In genomic region chr10:102154466-102155116, GRCh38 we compare ENCODE assay signal across 15 cellular contexts. TPM values are rescaled to one million over a fixed set of nuclear protein-coding genes. Genes with fewer than 3 reads are reported as not detected.
A peak's percentile ranks its signal among the peaks of the same experiment; 100 is the strongest.
DNase-seq lines count a peak whose midpoint lies in the region; ATAC-seq and TF ChIP-seq lines count a peak whose summit lies in the region.
"Had no signal": no experiment of that assay in that cellular context is flagged by ENCODE, and none has a peak within 500 bp of the region (broad histone marks: within the 10 kb centered on the region; RNA-seq: fewer than 3 reads in every experiment).

No MANE protein-coding gene starts in this region.

- no peak overlapping the region for H3K27ac ChIP-seq in breast epithelium
- no peak overlapping the region for H3K27ac ChIP-seq in SU-DHL-6 (ENCODE audit: low read depth, low read length)
- no peak overlapping the region for H3K27ac ChIP-seq in endodermal cell (ENCODE audit: low read depth, low read length)
- H3K27ac ChIP-seq in mesendoderm (ENCODE audit: low read depth, low read length): no peak overlapping the region
- H3K27ac ChIP-seq: WERI-Rb-1 had no signal

- WGBS in endodermal cell (ENCODE audit: insufficient coverage in 1 of 2, insufficient read length in 1 of 2), 2 experiments: 96 to 100% methylated on average over 3 to 8 of the region's 11 CpGs
- WGBS in mesendoderm (ENCODE audit: extremely low coverage, insufficient coverage, low lambda C conversion rate): no CpG with 5 or more reads among the region's 11 CpGs

- TF ChIP-seq POLR2A in breast epithelium (IDR thresholded peaks at IDR 0.05): no peak

- DNase-seq in MCF 10A (ENCODE audit: unreplicated experiment): no peak
- DNase-seq in breast epithelium (ENCODE audit: low spot score in 2 of 2): no peak
- no peak for DNase-seq in endodermal cell
- DNase-seq in stimulated activated naive CD8-positive, alpha-beta T cell treated with anti-CD3 and anti-CD28 coated beads, Interleukin-15, amount 100 ng/mL, for 72 hours: no peak
- DNase-seq in 8988T: no peak
- no peak for DNase-seq in GM13976 (ENCODE audit: low spot score)
- DNase-seq in mesendoderm: no peak
- DNase-seq: activated effector memory CD4-positive, alpha-beta T cell treated with anti-CD3 and anti-CD28 coated beads, Interleukin-2, amount 50 U/mL, for 16 hours; AML-193; NCI-H1417 treated with DMSO at 0.1 percent for 48 hours; NCI-H748 treated with DMSO at 0.1 percent for 48 hours; SIG-M5; stimulated activated CD4-positive, alpha-beta T cell treated with anti-CD3 and anti-CD28 coated beads, Interleukin-1b, Interleukin-23, amount 100 ng/mL, for 48 hours; WERI-Rb-1 had no signal

- no peak overlapping the region for H2BK15ac ChIP-seq in mesendoderm (replicated peaks; ENCODE audit: low read depth)

- no peaks in the 10 kb centered on the region for H3K4me1 ChIP-seq in breast epithelium
- peaks cover 3% of the 10 kb centered on the region for H3K4me1 ChIP-seq in endodermal cell (ENCODE audit: control insufficient read depth, insufficient read depth, low read length)
- H3K4me1 ChIP-seq in mesendoderm (ENCODE audit: control insufficient read depth, low read depth, low read length): peaks cover 4% of the 10 kb centered on the region

- ATAC-seq in stimulated activated naive CD8-positive, alpha-beta T cell treated with anti-CD3 and anti-CD28 coated beads, Interleukin-15, amount 100 ng/mL, for 72 hours: no peak

- BruUV-seq in MCF 10A (replicated peaks; lab: Mats Ljungman, UMichigan): no TSS peak

- H2AK5ac ChIP-seq in mesendoderm (ENCODE audit: low read length): no peak overlapping the region

- no peak overlapping the region for H2BK120ac ChIP-seq in mesendoderm (ENCODE audit: low read depth, low read length)

- no peak overlapping the region for H3K23ac ChIP-seq in mesendoderm (ENCODE audit: low read length)

- no peaks in the 10 kb centered on the region for H3K27me3 ChIP-seq in breast epithelium
- no peaks in the 10 kb centered on the region for H3K27me3 ChIP-seq in SU-DHL-6 (ENCODE audit: low read length)
- H3K27me3 ChIP-seq in endodermal cell (ENCODE audit: control insufficient read depth, insufficient read depth, low read length, poor library complexity, severe bottlenecking): no peaks in the 10 kb centered on the region
- no peaks in the 10 kb centered on the region for H3K27me3 ChIP-seq in mesendoderm (ENCODE audit: insufficient read depth, low read length, poor library complexity)

- TF ChIP-seq CTCF in MCF 10A (IDR thresholded peaks at IDR 0.05; ENCODE audit: unreplicated experiment) (no peak), breast epithelium (IDR thresholded peaks at IDR 0.05) (no peak), SU-DHL-6 (IDR thresholded peaks at IDR 0.05; ENCODE audit: insufficient read depth, low read length, poor library complexity, severe bottlenecking) (no peak), endodermal cell (conservative IDR thresholded peaks at IDR 0.05) (no peak), GM13976 (IDR thresholded peaks at IDR 0.05; ENCODE audit: borderline replicate concordance, control extremely low read depth, extremely low read depth, insufficient read depth, missing control alignments) (no peak)

- peaks cover 6% of the 10 kb centered on the region for H3K36me3 ChIP-seq in breast epithelium
- H3K36me3 ChIP-seq in SU-DHL-6 (ENCODE audit: low read length): peaks cover 37% of the 10 kb centered on the region
- peaks cover 54% of the 10 kb centered on the region for H3K36me3 ChIP-seq in endodermal cell (ENCODE audit: control insufficient read depth, insufficient read depth, low read length)
- peaks cover 16% of the 10 kb centered on the region for H3K36me3 ChIP-seq in mesendoderm (ENCODE audit: control insufficient read depth, insufficient read depth, low read length)

- H3K4me1 Mint-ChIP-seq in MCF 10A (ENCODE audit: insufficient read depth, unreplicated experiment) (peaks cover 14% of the 10 kb centered on the region), endodermal cell (peaks cover 13% of the 10 kb centered on the region)
- peaks cover 85% of the 10 kb centered on the region for H3K4me1 Mint-ChIP-seq in stimulated activated naive CD8-positive, alpha-beta T cell treated with anti-CD3 and anti-CD28 coated beads, Interleukin-15, amount 100 ng/mL, for 72 hours

- H3K9me2 ChIP-seq in SU-DHL-6 (replicated peaks; ENCODE audit: insufficient read depth, low read length): no peaks in the 10 kb centered on the region

- H3K9me3 Mint-ChIP-seq in MCF 10A (ENCODE audit: unreplicated experiment): no peaks in the 10 kb centered on the region
- no peaks in the 10 kb centered on the region for H3K9me3 Mint-ChIP-seq in endodermal cell
- H3K9me3 Mint-ChIP-seq in stimulated activated naive CD8-positive, alpha-beta T cell treated with anti-CD3 and anti-CD28 coated beads, Interleukin-15, amount 100 ng/mL, for 72 hours: no peaks in the 10 kb centered on the region

- H4K8ac ChIP-seq in mesendoderm (ENCODE audit: low read depth, low read length): no peak overlapping the region

- H3K9ac ChIP-seq in SU-DHL-6 (ENCODE audit: low read length) (0 out of 2 replicates have a peak overlapping the region, but pooled peaks have one; percentile 11), endodermal cell (ENCODE audit: extremely low read depth, low read length, poor library complexity, severe bottlenecking) (no peak overlapping the region), mesendoderm (ENCODE audit: low read length) (no peak overlapping the region)

- peaks cover 20% of the 10 kb centered on the region for H3F3A ChIP-seq in SU-DHL-6 (ENCODE audit: insufficient read depth)

- no peak overlapping the region for H3K27ac Mint-ChIP-seq in MCF 10A (ENCODE audit: low read depth, unreplicated experiment)
- peak overlapping the region; percentile 70 for H3K27ac Mint-ChIP-seq in endodermal cell
- H3K27ac Mint-ChIP-seq in stimulated activated naive CD8-positive, alpha-beta T cell treated with anti-CD3 and anti-CD28 coated beads, Interleukin-15, amount 100 ng/mL, for 72 hours: peak overlapping the region; percentile 84 to 94

- intact Hi-C loops in MCF 10A (cut with micrococcal nuclease): no loop called here
- intact Hi-C loops in breast epithelium (cut with DNase I; ENCODE audit: low total_unique reads): loop anchor here (10.0 kb wide), 1 partner anchor 250 kb away; no protein-coding TSS in a partner anchor

- no peak overlapping the region for H2AFZ ChIP-seq in SU-DHL-6 (ENCODE audit: low read depth, low read length, severe bottlenecking)

- H3K18ac ChIP-seq in mesendoderm (ENCODE audit: low read length): no peak overlapping the region

- no peak overlapping the region for H2BK5ac ChIP-seq in mesendoderm (ENCODE audit: low read length)

- H3K4me3 Mint-ChIP-seq in MCF 10A (ENCODE audit: unreplicated experiment) (peak overlapping the region; percentile 75), endodermal cell (no peak overlapping the region)
- H3K4me3 Mint-ChIP-seq in stimulated activated naive CD8-positive, alpha-beta T cell treated with anti-CD3 and anti-CD28 coated beads, Interleukin-15, amount 100 ng/mL, for 72 hours: peak overlapping the region; percentile 66 to 91

- H3K36me3 Mint-ChIP-seq in MCF 10A (ENCODE audit: insufficient read depth, unreplicated experiment) (peaks cover 66% of the 10 kb centered on the region), endodermal cell (ENCODE audit: low read depth) (peaks cover 61% of the 10 kb centered on the region)

- H3K27me3 Mint-ChIP-seq in MCF 10A (ENCODE audit: insufficient read depth, unreplicated experiment): no peaks in the 10 kb centered on the region
- no peaks in the 10 kb centered on the region for H3K27me3 Mint-ChIP-seq in endodermal cell (ENCODE audit: insufficient read depth)
- H3K27me3 Mint-ChIP-seq in stimulated activated naive CD8-positive, alpha-beta T cell treated with anti-CD3 and anti-CD28 coated beads, Interleukin-15, amount 100 ng/mL, for 72 hours: no peaks in the 10 kb centered on the region

- H3K4me3 ChIP-seq in breast epithelium: no peak overlapping the region
- H3K4me3 ChIP-seq in SU-DHL-6 (ENCODE audit: insufficient read depth, low read length, poor library complexity, severe bottlenecking): peak overlapping the region; percentile 17
- H3K4me3 ChIP-seq in endodermal cell (ENCODE audit: low read length): no peak overlapping the region
- H3K4me3 ChIP-seq in mesendoderm (ENCODE audit: low read length): no peak overlapping the region

- H3K9me3 ChIP-seq in breast epithelium (no peaks in the 10 kb centered on the region), SU-DHL-6 (ENCODE audit: insufficient read depth, low read length) (no peaks in the 10 kb centered on the region), endodermal cell (ENCODE audit: control insufficient read depth, low read length) (no peaks in the 10 kb centered on the region)

- H3K79me2 ChIP-seq in SU-DHL-6 (ENCODE audit: insufficient read depth, low read length): peaks cover 59% of the 10 kb centered on the region
- peaks cover 51% of the 10 kb centered on the region for H3K79me2 ChIP-seq in mesendoderm (ENCODE audit: control insufficient read depth, insufficient read depth, low read length)

- peaks cover 4% of the 10 kb centered on the region for H3K79me1 ChIP-seq in mesendoderm (ENCODE audit: low read length)

- POLR2A ChIA-PET in MCF 10A (lab: Yijun Ruan, JAX): interaction anchor here (0.6 to 2.2 kb wide), 4 partner anchors 11 to 336 kb away, joined by 3 to 8 read pairs (median 4); partner anchors contain the start of genes GBF1 and OGA

- H3K4me2 ChIP-seq in SU-DHL-6 (ENCODE audit: low read depth, low read length, poor library complexity, severe bottlenecking) (peak overlapping the region; percentile 90), mesendoderm (ENCODE audit: low read length) (no peak overlapping the region)

- H3K56ac ChIP-seq in mesendoderm (ENCODE audit: low read length): no peak overlapping the region

- no peak overlapping the region for H3K4ac ChIP-seq in mesendoderm (ENCODE audit: low read depth, low read length)

- H4K5ac ChIP-seq in mesendoderm (ENCODE audit: low read length): no peak overlapping the region

- peaks cover 17% of the 10 kb centered on the region for H4K20me1 ChIP-seq in SU-DHL-6 (ENCODE audit: low read depth, low read length)

- in situ Hi-C loops in GM13976 (cut with MboI; ENCODE audit: low sequenced_read_pairs, unreplicated experiment): no loop called here

- CTCF ChIA-PET in MCF 10A (lab: Yijun Ruan, JAX): interaction anchor here (1.3 kb wide), 1 partner anchor 14 kb away, joined by 4 read pairs; no protein-coding TSS in a partner anchor

RNA-seq across cellular contexts. Expression of gene NOLC1, which starts 2.4 kb away (rescaled TPM):
- total RNA-seq in MCF 10A (2022): 122 and 168 TPM in 2 replicates
- total RNA-seq in breast epithelium: 10 to 100 TPM; 40.5 to 82.8 (median 65.5) TPM
- 10 to 100 TPM; 92.0 to 93.5 TPM for total RNA-seq in endodermal cell
- 79.8 TPM for polyA plus RNA-seq in endodermal cell (2013, experiment 1 of 2)
- polyA plus RNA-seq in endodermal cell (2013, experiment 2 of 2): 75.4 TPM
- polyA plus RNA-seq in mesendoderm (2013, experiment 1 of 2): 285 TPM
- 294 TPM for polyA plus RNA-seq in mesendoderm (2013, experiment 2 of 2)

RNA-seq across cellular contexts. Expression of gene PPRC1, which starts 21.8 kb away (rescaled TPM):
- total RNA-seq in MCF 10A (2022): 50.4 and 68.2 TPM in 2 replicates
- 10 to 100 TPM in 2 of 3 donors, 1 to 10 TPM in 1; 9.1 to 21.0 (median 19.8) TPM for total RNA-seq in breast epithelium
- 10 to 100 TPM; 44.5 to 44.7 TPM for total RNA-seq in endodermal cell
- 31.0 TPM for polyA plus RNA-seq in endodermal cell (2013, experiment 1 of 2)
- 26.7 TPM for polyA plus RNA-seq in endodermal cell (2013, experiment 2 of 2)
- 74.1 TPM for polyA plus RNA-seq in mesendoderm (2013, experiment 1 of 2)
- polyA plus RNA-seq in mesendoderm (2013, experiment 2 of 2): 73.8 TPM

RNA-seq across cellular contexts. Expression of gene LDB1, which starts 34.4 kb away (rescaled TPM):
- total RNA-seq in MCF 10A (2022) (28.9 and 31.7 TPM in 2 replicates), breast epithelium (10 to 100 TPM; 29.6 to 53.6 (median 43.6) TPM), endodermal cell (10 to 100 TPM; 72.0 to 82.6 TPM)
- polyA plus RNA-seq in endodermal cell (2013, experiment 1 of 2): 112 TPM
- polyA plus RNA-seq in endodermal cell (2013, experiment 2 of 2): 104 TPM
- 57.8 TPM for polyA plus RNA-seq in mesendoderm (2013, experiment 1 of 2)
- polyA plus RNA-seq in mesendoderm (2013, experiment 2 of 2): 57.6 TPM
